In the genomic region with DNA sequence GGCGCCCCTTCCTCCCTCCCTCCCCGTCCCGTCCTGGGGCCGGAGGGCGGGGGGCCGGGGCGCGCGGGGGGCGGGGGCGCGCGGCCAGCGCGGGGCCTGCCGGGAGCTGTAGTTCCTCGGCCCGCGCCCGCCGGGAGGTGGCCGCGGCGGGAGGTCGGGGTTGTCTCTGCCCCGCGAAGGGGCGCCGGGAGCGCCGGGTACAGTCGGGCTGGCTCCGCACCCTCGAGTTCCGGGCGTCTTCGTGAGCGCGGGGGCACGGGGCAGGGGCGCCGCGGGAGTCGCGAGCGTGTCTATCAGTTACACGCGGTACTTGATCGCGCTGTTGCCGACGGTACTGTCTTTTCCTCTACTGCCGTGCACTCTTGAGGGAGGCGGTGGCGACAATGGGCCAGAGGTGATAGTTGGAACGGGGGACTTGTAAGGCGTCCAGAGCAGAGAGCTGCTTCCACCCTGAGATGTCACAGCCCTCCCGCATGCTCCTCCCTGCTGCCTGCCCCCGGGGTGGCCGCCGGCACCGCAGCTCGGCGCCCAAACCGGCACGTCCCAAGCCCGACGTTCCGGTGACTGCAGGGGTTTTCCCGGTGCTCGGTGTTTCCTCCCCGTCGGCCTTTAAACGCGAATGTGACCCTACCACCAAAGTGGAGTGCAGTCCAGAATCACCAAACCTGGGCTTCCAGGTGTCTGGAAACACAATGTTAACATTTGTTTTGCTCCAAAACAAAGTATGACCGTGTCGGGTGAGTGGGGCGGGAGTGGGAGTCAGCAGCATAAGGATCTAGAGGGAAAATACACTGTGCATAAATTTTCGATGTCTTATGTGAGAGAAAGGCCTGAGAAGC, we compare ENCODE assay signal across 1 cellular context.
TF ChIP-seq lines count a peak whose summit lies in the region.

A gene (minus strand): TSS at position 48 of the 839 bp plus-strand sequence. CDS start 8,309 bp downstream, outside the sequence.

TF ChIP-seq in HepG2, 621 proteins besides CTCF, POLR2A, EP300 and RAD21 (continued from another document and continues in another):
- TF ChIP-seq, protein P1, sequence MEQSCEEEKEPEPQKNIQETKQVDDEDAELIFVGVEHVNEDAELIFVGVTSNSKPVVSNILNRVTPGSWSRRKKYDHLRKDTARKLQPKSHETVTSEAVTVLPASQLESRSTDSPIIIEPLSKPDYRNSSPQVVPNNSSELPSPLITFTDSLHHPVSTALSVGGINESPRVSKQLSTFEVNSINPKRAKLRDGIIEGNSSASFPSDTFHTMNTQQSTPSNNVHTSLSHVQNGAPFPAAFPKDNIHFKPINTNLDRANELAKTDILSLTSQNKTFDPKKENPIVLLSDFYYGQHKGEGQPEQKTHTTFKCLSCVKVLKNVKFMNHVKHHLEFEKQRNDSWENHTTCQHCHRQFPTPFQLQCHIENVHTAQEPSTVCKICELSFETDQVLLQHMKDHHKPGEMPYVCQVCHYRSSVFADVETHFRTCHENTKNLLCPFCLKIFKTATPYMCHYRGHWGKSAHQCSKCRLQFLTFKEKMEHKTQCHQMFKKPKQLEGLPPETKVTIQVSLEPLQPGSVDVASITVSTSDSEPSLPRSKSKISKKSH (CRISPR knock-in tag; IDR thresholded peaks at IDR 0.05; ENCODE audit: borderline replicate concordance) = peak; percentile 37; the same call in 1 of the 2 replicates
- TF ChIP-seq EED (CRISPR knock-in tag; IDR thresholded peaks at IDR 0.05) (peak; percentile 46; the same call in 1 of the 2 replicates), MIXL1 (CRISPR knock-in tag; IDR thresholded peaks at IDR 0.05) (no peak), SP2 (CRISPR knock-in tag; IDR thresholded peaks at IDR 0.05) (no peak), ZNF10 (CRISPR knock-in tag; IDR thresholded peaks at IDR 0.05; ENCODE audit: borderline replicate concordance, low read depth) (no peak), CBFB (CRISPR knock-in tag; IDR thresholded peaks at IDR 0.05) (peak; percentile 56), ATF1 (CRISPR knock-in tag; IDR thresholded peaks at IDR 0.05) (no peak), ZFY (CRISPR knock-in tag; IDR thresholded peaks at IDR 0.05) (peak; percentile 25; the same call in 1 of the 2 replicates), ZNF607 (CRISPR knock-in tag; IDR thresholded peaks at IDR 0.05; ENCODE audit: borderline replicate concordance) (0 out of 2 replicates have a peak, but pooled peaks have one; percentile 71), TEAD3 (CRISPR knock-in tag; optimal IDR thresholded peaks at IDR 0.05; ENCODE audit: borderline replicate concordance) (no peak), SRSF4 (IDR thresholded peaks at IDR 0.05; ENCODE audit: low read depth, low read length, poor library complexity, severe bottlenecking) (no peak), ASH2L (IDR thresholded peaks at IDR 0.05; ENCODE audit: insufficient read length, low read depth, low read length) (no peak), JDP2 (CRISPR knock-in tag; IDR thresholded peaks at IDR 0.05; ENCODE audit: borderline replicate concordance) (no peak), KAT8 (CRISPR knock-in tag; IDR thresholded peaks at IDR 0.05) (no peak), NFE2 (CRISPR knock-in tag; IDR thresholded peaks at IDR 0.05) (no peak), ZNF83 (CRISPR knock-in tag; IDR thresholded peaks at IDR 0.05; ENCODE audit: borderline replicate concordance) (peak; percentile 82; the same call in 1 of the 2 replicates), ZMYM2 (CRISPR knock-in tag; IDR thresholded peaks at IDR 0.05) (0 out of 2 replicates have a peak, but pooled peaks have one; percentile 45), CBX1 (IDR thresholded peaks at IDR 0.05; ENCODE audit: low read depth) (no peak), MTF2 (CRISPR knock-in tag; IDR thresholded peaks at IDR 0.05; ENCODE audit: borderline replicate concordance) (peak; percentile 99), KLF12 (CRISPR knock-in tag; IDR thresholded peaks at IDR 0.05; ENCODE audit: borderline replicate concordance) (0 out of 2 replicates have a peak, but pooled peaks have one; percentile 17), SCMH1 (CRISPR knock-in tag; IDR thresholded peaks at IDR 0.05; ENCODE audit: borderline replicate concordance) (no peak), ZBTB7B (CRISPR knock-in tag; IDR thresholded peaks at IDR 0.05) (no peak), ZFP62 (CRISPR knock-in tag; IDR thresholded peaks at IDR 0.05) (no peak), HMGA1 (CRISPR knock-in tag; conservative IDR thresholded peaks at IDR 0.05) (no peak)
- TF ChIP-seq, protein P2, sequence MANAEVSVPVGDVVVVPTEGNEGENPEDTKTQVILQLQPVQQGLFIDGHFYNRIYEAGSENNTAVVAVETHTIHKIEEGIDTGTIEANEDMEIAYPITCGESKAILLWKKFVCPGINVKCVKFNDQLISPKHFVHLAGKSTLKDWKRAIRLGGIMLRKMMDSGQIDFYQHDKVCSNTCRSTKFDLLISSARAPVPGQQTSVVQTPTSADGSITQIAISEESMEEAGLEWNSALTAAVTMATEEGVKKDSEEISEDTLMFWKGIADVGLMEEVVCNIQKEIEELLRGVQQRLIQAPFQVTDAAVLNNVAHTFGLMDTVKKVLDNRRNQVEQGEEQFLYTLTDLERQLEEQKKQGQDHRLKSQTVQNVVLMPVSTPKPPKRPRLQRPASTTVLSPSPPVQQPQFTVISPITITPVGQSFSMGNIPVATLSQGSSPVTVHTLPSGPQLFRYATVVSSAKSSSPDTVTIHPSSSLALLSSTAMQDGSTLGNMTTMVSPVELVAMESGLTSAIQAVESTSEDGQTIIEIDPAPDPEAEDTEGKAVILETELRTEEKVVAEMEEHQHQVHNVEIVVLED (CRISPR knock-in tag; IDR thresholded peaks at IDR 0.05; ENCODE audit: borderline replicate concordance) = peak; percentile 70; the same call in 1 of the 2 replicates
- TF ChIP-seq, protein P3, sequence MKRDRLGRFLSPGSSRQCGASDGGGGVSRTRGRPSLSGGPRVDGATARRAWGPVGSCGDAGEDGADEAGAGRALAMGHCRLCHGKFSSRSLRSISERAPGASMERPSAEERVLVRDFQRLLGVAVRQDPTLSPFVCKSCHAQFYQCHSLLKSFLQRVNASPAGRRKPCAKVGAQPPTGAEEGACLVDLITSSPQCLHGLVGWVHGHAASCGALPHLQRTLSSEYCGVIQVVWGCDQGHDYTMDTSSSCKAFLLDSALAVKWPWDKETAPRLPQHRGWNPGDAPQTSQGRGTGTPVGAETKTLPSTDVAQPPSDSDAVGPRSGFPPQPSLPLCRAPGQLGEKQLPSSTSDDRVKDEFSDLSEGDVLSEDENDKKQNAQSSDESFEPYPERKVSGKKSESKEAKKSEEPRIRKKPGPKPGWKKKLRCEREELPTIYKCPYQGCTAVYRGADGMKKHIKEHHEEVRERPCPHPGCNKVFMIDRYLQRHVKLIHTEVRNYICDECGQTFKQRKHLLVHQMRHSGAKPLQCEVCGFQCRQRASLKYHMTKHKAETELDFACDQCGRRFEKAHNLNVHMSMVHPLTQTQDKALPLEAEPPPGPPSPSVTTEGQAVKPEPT (CRISPR knock-in tag; IDR thresholded peaks at IDR 0.05; ENCODE audit: low read depth) = no peak
- TF ChIP-seq, protein P4, sequence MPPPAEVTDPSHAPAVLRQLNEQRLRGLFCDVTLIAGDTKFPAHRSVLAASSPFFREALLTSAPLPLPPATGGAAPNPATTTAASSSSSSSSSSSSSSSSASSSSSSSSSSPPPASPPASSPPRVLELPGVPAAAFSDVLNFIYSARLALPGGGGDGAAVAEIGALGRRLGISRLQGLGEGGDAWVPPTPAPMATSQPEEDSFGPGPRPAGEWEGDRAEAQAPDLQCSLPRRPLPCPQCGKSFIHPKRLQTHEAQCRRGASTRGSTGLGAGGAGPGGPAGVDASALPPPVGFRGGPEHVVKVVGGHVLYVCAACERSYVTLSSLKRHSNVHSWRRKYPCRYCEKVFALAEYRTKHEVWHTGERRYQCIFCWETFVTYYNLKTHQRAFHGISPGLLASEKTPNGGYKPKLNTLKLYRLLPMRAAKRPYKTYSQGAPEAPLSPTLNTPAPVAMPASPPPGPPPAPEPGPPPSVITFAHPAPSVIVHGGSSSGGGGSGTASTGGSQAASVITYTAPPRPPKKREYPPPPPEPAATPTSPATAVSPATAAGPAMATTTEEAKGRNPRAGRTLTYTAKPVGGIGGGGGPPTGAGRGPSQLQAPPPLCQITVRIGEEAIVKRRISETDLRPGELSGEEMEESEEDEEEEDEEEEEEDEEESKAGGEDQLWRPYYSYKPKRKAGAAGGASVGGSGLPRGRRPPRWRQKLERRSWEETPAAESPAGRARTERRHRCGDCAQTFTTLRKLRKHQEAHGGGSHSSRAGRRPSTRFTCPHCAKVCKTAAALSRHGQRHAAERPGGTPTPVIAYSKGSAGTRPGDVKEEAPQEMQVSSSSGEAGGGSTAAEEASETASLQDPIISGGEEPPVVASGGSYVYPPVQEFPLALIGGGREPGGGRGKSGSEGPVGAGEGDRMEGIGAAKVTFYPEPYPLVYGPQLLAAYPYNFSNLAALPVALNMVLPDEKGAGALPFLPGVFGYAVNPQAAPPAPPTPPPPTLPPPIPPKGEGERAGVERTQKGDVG (CRISPR knock-in tag; IDR thresholded peaks at IDR 0.05; ENCODE audit: borderline replicate concordance) = no peak
- TF ChIP-seq, protein P5, sequence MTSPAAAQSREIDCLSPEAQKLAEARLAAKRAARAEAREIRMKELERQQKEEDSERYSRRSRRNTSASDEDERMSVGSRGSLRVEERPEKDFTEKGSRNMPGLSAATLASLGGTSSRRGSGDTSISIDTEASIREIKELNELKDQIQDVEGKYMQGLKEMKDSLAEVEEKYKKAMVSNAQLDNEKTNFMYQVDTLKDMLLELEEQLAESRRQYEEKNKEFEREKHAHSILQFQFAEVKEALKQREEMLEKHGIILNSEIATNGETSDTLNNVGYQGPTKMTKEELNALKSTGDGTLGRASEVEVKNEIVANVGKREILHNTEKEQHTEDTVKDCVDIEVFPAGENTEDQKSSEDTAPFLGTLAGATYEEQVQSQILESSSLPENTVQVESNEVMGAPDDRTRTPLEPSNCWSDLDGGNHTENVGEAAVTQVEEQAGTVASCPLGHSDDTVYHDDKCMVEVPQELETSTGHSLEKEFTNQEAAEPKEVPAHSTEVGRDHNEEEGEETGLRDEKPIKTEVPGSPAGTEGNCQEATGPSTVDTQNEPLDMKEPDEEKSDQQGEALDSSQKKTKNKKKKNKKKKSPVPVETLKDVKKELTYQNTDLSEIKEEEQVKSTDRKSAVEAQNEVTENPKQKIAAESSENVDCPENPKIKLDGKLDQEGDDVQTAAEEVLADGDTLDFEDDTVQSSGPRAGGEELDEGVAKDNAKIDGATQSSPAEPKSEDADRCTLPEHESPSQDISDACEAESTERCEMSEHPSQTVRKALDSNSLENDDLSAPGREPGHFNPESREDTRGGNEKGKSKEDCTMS (CRISPR knock-in tag; conservative IDR thresholded peaks at IDR 0.05) = no peak
- TF ChIP-seq, protein P6, sequence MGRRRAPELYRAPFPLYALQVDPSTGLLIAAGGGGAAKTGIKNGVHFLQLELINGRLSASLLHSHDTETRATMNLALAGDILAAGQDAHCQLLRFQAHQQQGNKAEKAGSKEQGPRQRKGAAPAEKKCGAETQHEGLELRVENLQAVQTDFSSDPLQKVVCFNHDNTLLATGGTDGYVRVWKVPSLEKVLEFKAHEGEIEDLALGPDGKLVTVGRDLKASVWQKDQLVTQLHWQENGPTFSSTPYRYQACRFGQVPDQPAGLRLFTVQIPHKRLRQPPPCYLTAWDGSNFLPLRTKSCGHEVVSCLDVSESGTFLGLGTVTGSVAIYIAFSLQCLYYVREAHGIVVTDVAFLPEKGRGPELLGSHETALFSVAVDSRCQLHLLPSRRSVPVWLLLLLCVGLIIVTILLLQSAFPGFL (CRISPR knock-in tag; IDR thresholded peaks at IDR 0.05) = no peak
- TF ChIP-seq, protein P7, sequence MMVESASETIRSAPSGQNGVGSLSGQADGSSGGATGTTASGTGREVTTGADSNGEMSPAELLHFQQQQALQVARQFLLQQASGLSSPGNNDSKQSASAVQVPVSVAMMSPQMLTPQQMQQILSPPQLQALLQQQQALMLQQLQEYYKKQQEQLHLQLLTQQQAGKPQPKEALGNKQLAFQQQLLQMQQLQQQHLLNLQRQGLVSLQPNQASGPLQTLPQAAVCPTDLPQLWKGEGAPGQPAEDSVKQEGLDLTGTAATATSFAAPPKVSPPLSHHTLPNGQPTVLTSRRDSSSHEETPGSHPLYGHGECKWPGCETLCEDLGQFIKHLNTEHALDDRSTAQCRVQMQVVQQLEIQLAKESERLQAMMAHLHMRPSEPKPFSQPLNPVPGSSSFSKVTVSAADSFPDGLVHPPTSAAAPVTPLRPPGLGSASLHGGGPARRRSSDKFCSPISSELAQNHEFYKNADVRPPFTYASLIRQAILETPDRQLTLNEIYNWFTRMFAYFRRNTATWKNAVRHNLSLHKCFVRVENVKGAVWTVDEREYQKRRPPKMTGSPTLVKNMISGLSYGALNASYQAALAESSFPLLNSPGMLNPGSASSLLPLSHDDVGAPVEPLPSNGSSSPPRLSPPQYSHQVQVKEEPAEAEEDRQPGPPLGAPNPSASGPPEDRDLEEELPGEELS (CRISPR knock-in tag; IDR thresholded peaks at IDR 0.05) = no peak
- TF ChIP-seq, protein P8, sequence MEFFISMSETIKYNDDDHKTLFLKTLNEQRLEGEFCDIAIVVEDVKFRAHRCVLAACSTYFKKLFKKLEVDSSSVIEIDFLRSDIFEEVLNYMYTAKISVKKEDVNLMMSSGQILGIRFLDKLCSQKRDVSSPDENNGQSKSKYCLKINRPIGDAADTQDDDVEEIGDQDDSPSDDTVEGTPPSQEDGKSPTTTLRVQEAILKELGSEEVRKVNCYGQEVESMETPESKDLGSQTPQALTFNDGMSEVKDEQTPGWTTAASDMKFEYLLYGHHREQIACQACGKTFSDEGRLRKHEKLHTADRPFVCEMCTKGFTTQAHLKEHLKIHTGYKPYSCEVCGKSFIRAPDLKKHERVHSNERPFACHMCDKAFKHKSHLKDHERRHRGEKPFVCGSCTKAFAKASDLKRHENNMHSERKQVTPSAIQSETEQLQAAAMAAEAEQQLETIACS (CRISPR knock-in tag; IDR thresholded peaks at IDR 0.05) = peak; percentile 80
- TF ChIP-seq, protein P9, sequence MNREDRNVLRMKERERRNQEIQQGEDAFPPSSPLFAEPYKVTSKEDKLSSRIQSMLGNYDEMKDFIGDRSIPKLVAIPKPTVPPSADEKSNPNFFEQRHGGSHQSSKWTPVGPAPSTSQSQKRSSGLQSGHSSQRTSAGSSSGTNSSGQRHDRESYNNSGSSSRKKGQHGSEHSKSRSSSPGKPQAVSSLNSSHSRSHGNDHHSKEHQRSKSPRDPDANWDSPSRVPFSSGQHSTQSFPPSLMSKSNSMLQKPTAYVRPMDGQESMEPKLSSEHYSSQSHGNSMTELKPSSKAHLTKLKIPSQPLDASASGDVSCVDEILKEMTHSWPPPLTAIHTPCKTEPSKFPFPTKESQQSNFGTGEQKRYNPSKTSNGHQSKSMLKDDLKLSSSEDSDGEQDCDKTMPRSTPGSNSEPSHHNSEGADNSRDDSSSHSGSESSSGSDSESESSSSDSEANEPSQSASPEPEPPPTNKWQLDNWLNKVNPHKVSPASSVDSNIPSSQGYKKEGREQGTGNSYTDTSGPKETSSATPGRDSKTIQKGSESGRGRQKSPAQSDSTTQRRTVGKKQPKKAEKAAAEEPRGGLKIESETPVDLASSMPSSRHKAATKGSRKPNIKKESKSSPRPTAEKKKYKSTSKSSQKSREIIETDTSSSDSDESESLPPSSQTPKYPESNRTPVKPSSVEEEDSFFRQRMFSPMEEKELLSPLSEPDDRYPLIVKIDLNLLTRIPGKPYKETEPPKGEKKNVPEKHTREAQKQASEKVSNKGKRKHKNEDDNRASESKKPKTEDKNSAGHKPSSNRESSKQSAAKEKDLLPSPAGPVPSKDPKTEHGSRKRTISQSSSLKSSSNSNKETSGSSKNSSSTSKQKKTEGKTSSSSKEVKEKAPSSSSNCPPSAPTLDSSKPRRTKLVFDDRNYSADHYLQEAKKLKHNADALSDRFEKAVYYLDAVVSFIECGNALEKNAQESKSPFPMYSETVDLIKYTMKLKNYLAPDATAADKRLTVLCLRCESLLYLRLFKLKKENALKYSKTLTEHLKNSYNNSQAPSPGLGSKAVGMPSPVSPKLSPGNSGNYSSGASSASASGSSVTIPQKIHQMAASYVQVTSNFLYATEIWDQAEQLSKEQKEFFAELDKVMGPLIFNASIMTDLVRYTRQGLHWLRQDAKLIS (CRISPR knock-in tag; IDR thresholded peaks at IDR 0.05) = no peak
- TF ChIP-seq, protein P10, sequence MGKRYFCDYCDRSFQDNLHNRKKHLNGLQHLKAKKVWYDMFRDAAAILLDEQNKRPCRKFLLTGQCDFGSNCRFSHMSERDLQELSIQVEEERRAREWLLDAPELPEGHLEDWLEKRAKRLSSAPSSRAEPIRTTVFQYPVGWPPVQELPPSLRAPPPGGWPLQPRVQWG (CRISPR knock-in tag; IDR thresholded peaks at IDR 0.05; ENCODE audit: borderline replicate concordance, low read depth) = no peak
